ENCODE assay signal across 29 cellular contexts in genomic region chr5:87015908-87016307, GRCh38.
DNase-seq lines count a peak whose midpoint lies in the region; ATAC-seq, FAIRE-seq and TF ChIP-seq lines count a peak whose summit lies in the region.
"Had no signal": no experiment of that assay in that cellular context is flagged by ENCODE, and none has a peak within 500 bp of the region (broad histone marks: within the 10 kb centered on the region; RNA-seq: fewer than 3 reads in every experiment).

No MANE protein-coding gene starts in this region.

- no peak for ATAC-seq in HG03432 (IDR thresholded peaks at IDR 0.05; ENCODE audit: unreplicated experiment)
- ATAC-seq: A549; heart right ventricle; K562; stimulated activated naive CD8-positive, alpha-beta T cell treated with anti-CD3 and anti-CD28 coated beads, Interleukin-15, amount 100 ng/mL, for 72 hours had no signal

- peak; percentile 49 for FAIRE-seq in kidney (lab: Jason Lieb, UNC)
- FAIRE-seq: A549, frontal cortex, K562, pancreas had no signal

- H3K27me3 ChIP-seq in BLaER1 treated with 17β-estradiol and CSF1 and Interleukin-3, amounts not matched to agents 10 nM and 100 nM = no peaks in the 10 kb centered on the region
- no peaks in the 10 kb centered on the region for H3K27me3 ChIP-seq in hepatocyte
- H3K27me3 ChIP-seq: heart right ventricle, pancreas had no signal

- H3K27ac Mint-ChIP-seq in nephron progenitor cell = no peak overlapping the region
- H3K27ac Mint-ChIP-seq: activated CD4-positive, alpha-beta memory T cell treated with anti-CD3 and anti-CD28 coated beads, Interleukin-2, amount 10 ng/mL, durations not matched to agents 7 days and 5 days; brain; stimulated activated naive CD8-positive, alpha-beta T cell treated with anti-CD3 and anti-CD28 coated beads, Interleukin-15, amount 100 ng/mL, for 72 hours had no signal

- intact Hi-C loops in kidney (cut with DNase I) = no loop called here

- no peaks in the 10 kb centered on the region for H3K79me2 ChIP-seq in hepatocyte

- WGBS in hepatocyte (ENCODE audit: low lambda C conversion rate, missing lambda C conversion rate) = 84% methylated on average over 1 of the region's 1 CpG

- H3K9me2 ChIP-seq in hepatocyte (replicated peaks; ENCODE audit: insufficient read depth) = no peaks in the 10 kb centered on the region

- peak overlapping the region in 7 of 11 experiments; percentile 29 to 92 (median 76); a peak in 13 of 22 replicates for H3K27ac ChIP-seq in BLaER1 treated with 17β-estradiol and CSF1 and Interleukin-3, amounts not matched to agents 10 nM and 100 nM
- no peak overlapping the region for H3K27ac ChIP-seq in kidney (ENCODE audit: low read depth in 2 of 2, low read length in 2 of 2)
- no peak overlapping the region for H3K27ac ChIP-seq in hepatocyte
- H3K27ac ChIP-seq: A549, pancreas, SK-N-MC, uterus had no signal

- no peak overlapping the region for H2AFZ ChIP-seq in hepatocyte

- H3K4me1 Mint-ChIP-seq in nephron progenitor cell = peaks cover 15% of the 10 kb centered on the region

- peaks cover 5% of the 10 kb centered on the region for H3K27me3 Mint-ChIP-seq in nephron progenitor cell (ENCODE audit: low read depth, poor library complexity)
- H3K27me3 Mint-ChIP-seq: brain; CD8-positive, alpha-beta memory T cell; stimulated activated naive CD8-positive, alpha-beta T cell treated with anti-CD3 and anti-CD28 coated beads, Interleukin-15, amount 100 ng/mL, for 72 hours had no signal

- no peaks in the 10 kb centered on the region for H3K9me3 ChIP-seq in BLaER1 treated with 17β-estradiol and CSF1 and Interleukin-3, amounts not matched to agents 10 nM and 100 nM (replicated peaks in 1 of 11)
- no peaks in the 10 kb centered on the region for H3K9me3 ChIP-seq in kidney (ENCODE audit: control insufficient read depth in 1 of 2, low read length in 2 of 2)
- no peaks in the 10 kb centered on the region for H3K9me3 ChIP-seq in hepatocyte (ENCODE audit: low read depth)
- H3K9me3 ChIP-seq: A549, heart right ventricle, pancreas, uterus had no signal

- TF ChIP-seq CTCF in NB4 (IDR thresholded peaks at IDR 0.05; ENCODE audit: low read depth, low read length) = no peak
- TF ChIP-seq CTCF in kidney (IDR thresholded peaks at IDR 0.05; ENCODE audit: borderline replicate concordance, extremely low read depth, insufficient read depth) = no peak
- no peak for TF ChIP-seq CTCF in hepatocyte (IDR thresholded peaks at IDR 0.05; ENCODE audit: poor library complexity)
- no peak for TF ChIP-seq CTCF in nephron progenitor cell (IDR thresholded peaks at IDR 0.05)

- no peaks in the 10 kb centered on the region for H3K9me3 Mint-ChIP-seq in nephron progenitor cell
- H3K9me3 Mint-ChIP-seq: activated CD4-positive, alpha-beta memory T cell treated with anti-CD3 and anti-CD28 coated beads, Interleukin-2, amount 10 ng/mL, durations not matched to agents 7 days and 5 days; brain; CD8-positive, alpha-beta memory T cell; stimulated activated naive CD8-positive, alpha-beta T cell treated with anti-CD3 and anti-CD28 coated beads, Interleukin-15, amount 100 ng/mL, for 72 hours had no signal

- H3K9ac ChIP-seq in BLaER1 treated with 17β-estradiol and CSF1 and Interleukin-3, amounts not matched to agents 10 nM and 100 nM = peak overlapping the region in 4 of 11 experiments; percentile 37 to 67 (median 54); a peak in 7 of 22 replicates
- no peak overlapping the region for H3K9ac ChIP-seq in kidney (ENCODE audit: low read length in 2 of 2)

- H3K4me1 ChIP-seq in BLaER1 treated with 17β-estradiol and CSF1 and Interleukin-3, amounts not matched to agents 10 nM and 100 nM = peaks cover 9 to 86% (median 29%) of the 10 kb centered on the region in 10 experiments; a peak in 16 of 20 replicates
- H3K4me1 ChIP-seq in kidney (ENCODE audit: control insufficient read depth in 1 of 2, insufficient read depth in 1 of 2, low read depth in 1 of 2, low read length in 2 of 2) (peaks cover 0 to 7% of the 10 kb centered on the region in 2 donors), hepatocyte (ENCODE audit: insufficient read depth) (no peaks in the 10 kb centered on the region)
- H3K4me1 ChIP-seq: A549, uterus had no signal

- H3K36me3 ChIP-seq in BLaER1 treated with 17β-estradiol and CSF1 and Interleukin-3, amounts not matched to agents 10 nM and 100 nM = no peaks in the 10 kb centered on the region
- H3K36me3 ChIP-seq in kidney (ENCODE audit: control insufficient read depth in 1 of 2, insufficient read depth in 2 of 2, low read length in 2 of 2) (no peaks in the 10 kb centered on the region), hepatocyte (replicated peaks; ENCODE audit: insufficient read depth, low read depth) (no peaks in the 10 kb centered on the region)
- H3K36me3 ChIP-seq: heart right ventricle, pancreas, uterus had no signal

- no peak overlapping the region for H3K4me3 ChIP-seq in BLaER1 treated with 17β-estradiol and CSF1 and Interleukin-3, amounts not matched to agents 10 nM and 100 nM
- H3K4me3 ChIP-seq in NB4 (ENCODE audit: low read depth, low read length) = no peak overlapping the region
- H3K4me3 ChIP-seq in kidney (ENCODE audit: low read length in 2 of 2) = no peak overlapping the region
- H3K4me3 ChIP-seq in hepatocyte = no peak overlapping the region
- H3K4me3 ChIP-seq: A549, heart right ventricle, K562, lung, pancreas, SK-N-MC, skin epidermis, uterus had no signal

- no peaks in the 10 kb centered on the region for H3K36me3 Mint-ChIP-seq in nephron progenitor cell (ENCODE audit: low read depth)
- H3K36me3 Mint-ChIP-seq: brain had no signal

- DNase-seq in NB4 (ENCODE audit: low read depth) (peak; percentile 60), SKM-1 (lab: John Stamatoyannopoulos, UW; ENCODE audit: unreplicated experiment) (peak; percentile 65), kidney (no peak), hepatocyte (ENCODE audit: low spot score) (no peak), NCI-H526 treated with DMSO at 0.1 percent for 48 hours (lab: John Stamatoyannopoulos, UW) (no peak), nephron progenitor cell (no peak)
- DNase-seq: activated CD4-positive, alpha-beta memory T cell treated with anti-CD3 and anti-CD28 coated beads, Interleukin-2, amount 10 ng/mL, durations not matched to agents 7 days and 5 days; activated CD8-positive, alpha-beta memory T cell treated with anti-CD3 and anti-CD28 coated beads, Interleukin-2, amount 50 U/mL, for 4 hours; activated naive CD4-positive, alpha-beta T cell treated with anti-CD3 and anti-CD28 coated beads, Interleukin-2, amount 50 U/mL, for 16 hours; amniotic stem cell; CD8-positive, alpha-beta memory T cell; cerebellar nuclear complex; heart right ventricle; NCI-H146; NCI-H226; NCI-H69; pancreas; stimulated activated naive CD8-positive, alpha-beta T cell treated with anti-CD3 and anti-CD28 coated beads, Interleukin-15, amount 100 ng/mL, for 72 hours; T-helper 2 cell; uterus had no signal

- H3K4me2 ChIP-seq in BLaER1 treated with 17β-estradiol and CSF1 and Interleukin-3, amounts not matched to agents 10 nM and 100 nM = peak overlapping the region in 5 of 11 experiments; percentile 42 to 87 (median 73); a peak in 9 of 22 replicates
- no peak overlapping the region for H3K4me2 ChIP-seq in hepatocyte
- H3K4me2 ChIP-seq: A549 had no signal

- H4K20me1 ChIP-seq in BLaER1 treated with 17β-estradiol and CSF1 and Interleukin-3, amounts not matched to agents 10 nM and 100 nM = no peaks in the 10 kb centered on the region
- H4K20me1 ChIP-seq in hepatocyte (ENCODE audit: insufficient read depth, poor library complexity, severe bottlenecking) = no peaks in the 10 kb centered on the region

- no peak for TF ChIP-seq POLR2A in NB4 (IDR thresholded peaks at IDR 0.05; ENCODE audit: extremely low read depth, insufficient read length)

- no peak overlapping the region for H3K4me3 Mint-ChIP-seq in nephron progenitor cell
- H3K4me3 Mint-ChIP-seq: activated CD4-positive, alpha-beta memory T cell treated with anti-CD3 and anti-CD28 coated beads, Interleukin-2, amount 10 ng/mL, durations not matched to agents 7 days and 5 days; brain; CD8-positive, alpha-beta memory T cell; stimulated activated naive CD8-positive, alpha-beta T cell treated with anti-CD3 and anti-CD28 coated beads, Interleukin-15, amount 100 ng/mL, for 72 hours had no signal

Comparison
In these comparisons a context has a peak if more than half of its experiments do, and no peak if none do; other contexts are left out.
1. H3K27ac ChIP-seq: peak in BLaER1 treated with 17β-estradiol and CSF1 and Interleukin-3, amounts not matched to agents 10 nM and 100 nM (7 of 11); none in kidney (0 of 2) and hepatocyte (single experiment).
2. DNase-seq: peak in NB4 (single experiment) and SKM-1 (single experiment); none in kidney (single experiment), hepatocyte (single experiment), NCI-H526 treated with DMSO at 0.1 percent for 48 hours (single experiment) and nephron progenitor cell (single experiment).